9 cellular contexts compared by ENCODE assay signal in genomic region chr11:3153291-3153861, GRCh38. TPM values are rescaled to one million over a fixed set of nuclear protein-coding genes. Genes with fewer than 3 reads are reported as not detected.
DNase-seq lines count a peak whose midpoint lies in the region; ATAC-seq and TF ChIP-seq lines count a peak whose summit lies in the region.
"Had no signal": no experiment of that assay in that cellular context is flagged by ENCODE, and none has a peak within 500 bp of the region (broad histone marks: within the 10 kb centered on the region; RNA-seq: fewer than 3 reads in every experiment).

No MANE protein-coding gene starts in this region.

- peak overlapping the region; percentile 46 to 79 (median 76) for H3K27ac ChIP-seq in upper lobe of left lung

- ATAC-seq in upper lobe of left lung (ENCODE audit: low FRiP score in 2 of 2) (peak; percentile 11 to 84), HG03460 (IDR thresholded peaks at IDR 0.05; ENCODE audit: unreplicated experiment) (no peak)

- H3K27me3 Mint-ChIP-seq in endothelial cell (ENCODE audit: unreplicated experiment) = peaks cover 6% of the 10 kb centered on the region

- H3K4me3 Mint-ChIP-seq in endothelial cell (ENCODE audit: unreplicated experiment) = no peak overlapping the region

- H3K27me3 ChIP-seq in upper lobe of left lung = no peaks in the 10 kb centered on the region
- H3K27me3 ChIP-seq: right lobe of liver had no signal

- peak; percentile 51 for DNase-seq in NOMO-1 treated with dmso at 0.1 percent for 144 hours (lab: John Stamatoyannopoulos, UW; ENCODE audit: unreplicated experiment)
- peak; percentile 79 for DNase-seq in fibroblast of gingiva (ENCODE audit: low read depth)
- peak; percentile 79 for DNase-seq in myocyte (ENCODE audit: low read depth)
- peak; percentile 42 to 86 for DNase-seq in upper lobe of left lung
- DNase-seq in dedifferentiated amniotic fluid mesenchymal stem cell (ENCODE audit: extremely low spot score) = no peak
- no peak for DNase-seq in cortex of kidney (lab: John Stamatoyannopoulos, UW)
- no peak for DNase-seq in endothelial cell (ENCODE audit: low spot score)

- no peaks in the 10 kb centered on the region for H3K9me3 Mint-ChIP-seq in endothelial cell (ENCODE audit: unreplicated experiment)

- WGBS in upper lobe of left lung, 2 donors = 49 to 58% methylated on average over 14 of the region's 14 CpGs

- no peaks in the 10 kb centered on the region for H3K9me3 ChIP-seq in upper lobe of left lung
- H3K9me3 ChIP-seq: right lobe of liver had no signal

- no peak for TF ChIP-seq POLR2A in upper lobe of left lung (IDR thresholded peaks at IDR 0.05)

- peaks cover 13% of the 10 kb centered on the region for H3K36me3 Mint-ChIP-seq in endothelial cell (ENCODE audit: low read depth, unreplicated experiment)

- TF ChIP-seq EP300 in upper lobe of left lung (IDR thresholded peaks at IDR 0.05) = peak in 1 of 4 donors; percentile 46

- peaks cover 38 to 90% (median 44%) of the 10 kb centered on the region in 4 donors for H3K4me1 ChIP-seq in upper lobe of left lung
- H3K4me1 ChIP-seq: right lobe of liver had no signal

- no peak overlapping the region for H3K27ac Mint-ChIP-seq in endothelial cell (ENCODE audit: unreplicated experiment)

- peaks cover 0 to 5% (median 0%) of the 10 kb centered on the region in 4 donors for H3K36me3 ChIP-seq in upper lobe of left lung
- H3K36me3 ChIP-seq: right lobe of liver had no signal

- H3K4me1 Mint-ChIP-seq in endothelial cell (ENCODE audit: unreplicated experiment) = peaks cover 4% of the 10 kb centered on the region

- H3K4me3 ChIP-seq in upper lobe of left lung = no peak overlapping the region
- H3K4me3 ChIP-seq: right lobe of liver had no signal

- TF ChIP-seq CTCF in upper lobe of left lung (IDR thresholded peaks at IDR 0.05) (no peak), endothelial cell (IDR thresholded peaks at IDR 0.05; ENCODE audit: unreplicated experiment) (no peak)

RNA-seq across cellular contexts. Expression of gene OSBPL5, which starts 11.7 kb away (rescaled TPM):
- total RNA-seq in myocyte (14.7 and 21.2 TPM in 2 replicates), upper lobe of left lung (10 to 100 TPM; 23.4 to 66.9 (median 48.3) TPM), endothelial cell (ENCODE audit: unreplicated experiment) (55.2 TPM)
- polyA plus RNA-seq in myocyte (2012) = 27.2 TPM

Comparison
In these comparisons a context has a peak if more than half of its experiments do, and no peak if none do; other contexts are left out.
1. DNase-seq: peak in NOMO-1 treated with dmso at 0.1 percent for 144 hours (single experiment), fibroblast of gingiva (single experiment), myocyte (single experiment) and upper lobe of left lung (2 of 2); none in dedifferentiated amniotic fluid mesenchymal stem cell (single experiment), cortex of kidney (single experiment) and endothelial cell (single experiment).